In genomic region chr22:36358533-36359171, GRCh38 we compare ENCODE assay signal across 10 cellular contexts. TPM values are rescaled to one million over a fixed set of nuclear protein-coding genes. Genes with fewer than 3 reads are reported as not detected.
DNase-seq lines count a peak whose midpoint lies in the region; ATAC-seq, FAIRE-seq and TF ChIP-seq lines count a peak whose summit lies in the region.
"Had no signal": no experiment of that assay in that cellular context is flagged by ENCODE, and none has a peak within 500 bp of the region (broad histone marks: within the 10 kb centered on the region; RNA-seq: fewer than 3 reads in every experiment).

No MANE protein-coding gene starts in this region.

- DNase-seq in AG04450 (ENCODE audit: low read depth, low spot score) (no peak), MG63 (peak; percentile 49), coronary artery (ENCODE audit: low spot score) (no peak), GM19239 (ENCODE audit: insufficient read length, low spot score) (no peak), activated gamma-delta T cell (lab: John Stamatoyannopoulos, UW) (no peak)
- DNase-seq: NCI-H526 had no signal

- peaks cover 61% of the 10 kb centered on the region for H3K4me1 Mint-ChIP-seq in nephron

- H3K27ac ChIP-seq in AG04450 (ENCODE audit: low read depth, low read length) (peak overlapping the region; percentile 77), coronary artery (peak overlapping the region; percentile 98 to 99)

- no peaks in the 10 kb centered on the region for H3K27me3 Mint-ChIP-seq in nephron (ENCODE audit: low read depth)

- H3K4me3 ChIP-seq in AG04450 (ENCODE audit: low read depth, low read length) (no peak overlapping the region), MG63 (no peak overlapping the region), coronary artery (peak overlapping the region; percentile 51)

- H3K27me3 ChIP-seq in AG04450 (ENCODE audit: control insufficient read depth, insufficient read depth, low read length) (no peaks in the 10 kb centered on the region), MG63 (no peaks in the 10 kb centered on the region)

- H3K9me3 ChIP-seq in AG04450 (ENCODE audit: control insufficient read depth, insufficient read depth, low read length) (no peaks in the 10 kb centered on the region; the same call in 1 of the 2 replicates), MG63 (no peaks in the 10 kb centered on the region)

- peaks cover 14% of the 10 kb centered on the region for H3K36me3 Mint-ChIP-seq in nephron (ENCODE audit: low read depth)

- H3K36me3 ChIP-seq in MG63: peaks cover 71% of the 10 kb centered on the region

- peak overlapping the region; percentile 68 to 76 (median 73) for H3K27ac Mint-ChIP-seq in nephron

- no peak for FAIRE-seq in GM19239 (lab: Jason Lieb, UNC)
- FAIRE-seq: G401.6 had no signal

- CTCF ChIA-PET in AG04450 (lab: Charles Lee): interaction anchor here (1.3 to 3.2 kb wide), 2 partner anchors 57 to 112 kb away, joined by 7 to 12 read pairs; no protein-coding TSS in a partner anchor

- no peaks in the 10 kb centered on the region for H3K9me3 Mint-ChIP-seq in nephron

- TF ChIP-seq CTCF in AG04450 (IDR thresholded peaks at IDR 0.05; ENCODE audit: low read depth, low read length) (no peak), coronary artery (IDR thresholded peaks at IDR 0.05) (no peak), nephron (IDR thresholded peaks at IDR 0.05; ENCODE audit: unreplicated experiment in 3 of 3) (no peak)

- POLR2A ChIA-PET in AG04450 (lab: Yijun Ruan, JAX): interaction anchor here (0.5 to 0.6 kb wide), 2 partner anchors 70 to 84 kb away, joined by 3 to 4 read pairs; no protein-coding TSS in a partner anchor

- ATAC-seq in GM18502 (IDR thresholded peaks at IDR 0.05; ENCODE audit: poor library complexity, unreplicated experiment) (no peak), GM21526 (IDR thresholded peaks at IDR 0.05; ENCODE audit: low FRiP score, unreplicated experiment) (no peak)

- H3K4me3 Mint-ChIP-seq in nephron: peak overlapping the region in 1 of 3 experiments; percentile 4

RNA-seq across cellular contexts. Expression of gene MYH9, which starts 29.1 kb away (rescaled TPM):
- polyA plus RNA-seq in AG04450 (2011; rRNA removed): 338 and 432 TPM in 2 replicates
- 1,487 and 1,729 TPM in 2 replicates for polyA minus RNA-seq in AG04450 (2011; rRNA and poly(A)+ RNA removed)
- 323 and 380 TPM in 2 replicates for total RNA-seq in MG63 (2014; rRNA removed; shearing (Covaris generic); ENCODE audit: low replicate concordance)
